In genomic region chr5:157290981-157291711, GRCh38 we compare ENCODE assay signal across 1 cellular context.
TF ChIP-seq lines count a peak whose summit lies in the region.

No MANE protein-coding gene starts in this region.

TF ChIP-seq in GM12878, 131 proteins besides CTCF, POLR2A, EP300 and RAD21 (continued from another document):
- TF ChIP-seq MLLT1 (IDR thresholded peaks at IDR 0.05): peak; percentile 38; the same call in 1 of the 2 replicates
- TF ChIP-seq E2F4 (IDR thresholded peaks at IDR 0.05; ENCODE audit: low read depth, low read length): no peak
- no peak for TF ChIP-seq CEBPB (IDR thresholded peaks at IDR 0.05; ENCODE audit: borderline replicate concordance in 1 of 2, low read depth in 2 of 2, low read length in 2 of 2)
- TF ChIP-seq ZNF274 (IDR thresholded peaks at IDR 0.05; ENCODE audit: insufficient read depth, insufficient read length): no peak
- TF ChIP-seq MEF2B (IDR thresholded peaks at IDR 0.05; ENCODE audit: partially characterized antibody, poor library complexity, severe bottlenecking): peak; percentile 31
- no peak for TF ChIP-seq ATF3 (IDR thresholded peaks at IDR 0.05; ENCODE audit: borderline replicate concordance, extremely low read depth, low read depth, low read length)
TF ChIP-seq in GM12878: peak in this region for 14.
